Comparison of ENCODE assay signal across 21 cellular contexts in the genomic region with DNA sequence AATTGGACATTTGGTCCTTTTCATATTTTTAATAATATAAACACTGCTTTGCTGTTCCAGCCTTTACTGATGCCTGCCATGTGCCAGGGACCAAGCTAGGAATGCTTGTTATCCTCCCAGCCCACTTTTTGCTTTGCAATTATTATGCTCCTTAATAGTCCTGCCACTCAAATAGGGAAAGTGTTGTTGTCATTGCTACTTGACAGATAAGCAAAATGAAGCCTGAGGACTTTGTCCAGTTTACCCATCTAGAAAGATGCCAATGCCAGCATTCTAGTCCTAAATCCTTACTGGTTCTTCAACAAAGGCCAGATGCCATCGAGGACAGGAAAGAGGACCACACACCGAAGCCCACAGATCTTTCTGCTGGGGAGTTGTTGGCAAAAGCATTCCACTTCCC.
"Had no signal": no experiment of that assay in that cellular context is flagged by ENCODE, and none has a peak within 500 bp of the region (broad histone marks: within the 10 kb centered on the region; RNA-seq: fewer than 3 reads in every experiment).

No MANE protein-coding gene starts in this region.

- H3K27ac Mint-ChIP-seq: naive thymus-derived CD4-positive, alpha-beta T cell; nephron progenitor cell; stimulated activated naive B cell treated with anti-CD40 and anti-IgM and Interleukin-4, amounts not matched to agents 10 μg/mL and 1 μg/mL and 100 μg/mL, for 72 hours; stimulated activated naive CD8-positive, alpha-beta T cell treated with anti-CD3 and anti-CD28 coated beads, Interleukin-15, amount 100 ng/mL, for 72 hours had no signal

- H3K9ac ChIP-seq: parathyroid adenoma had no signal

- H3K9me3 Mint-ChIP-seq: stimulated activated naive B cell treated with anti-CD40 and anti-IgM and Interleukin-4, amounts not matched to agents 10 μg/mL and 1 μg/mL and 100 μg/mL, for 72 hours; stimulated activated naive CD8-positive, alpha-beta T cell treated with anti-CD3 and anti-CD28 coated beads, Interleukin-15, amount 100 ng/mL, for 72 hours had no signal

- H3K27me3 ChIP-seq: colonic mucosa, hepatocyte, sigmoid colon, transverse colon had no signal

- ATAC-seq: naive thymus-derived CD4-positive, alpha-beta T cell; stimulated activated naive B cell treated with anti-CD40 and anti-IgM and Interleukin-4, amounts not matched to agents 10 μg/mL and 1 μg/mL and 100 μg/mL, for 72 hours; stimulated activated naive CD8-positive, alpha-beta T cell treated with anti-CD3 and anti-CD28 coated beads, Interleukin-15, amount 100 ng/mL, for 72 hours had no signal

- DNase-seq: caudate nucleus; dermis blood vessel endothelial cell; kidney; left colon; mesendoderm; naive thymus-derived CD4-positive, alpha-beta T cell; nephron progenitor cell; sigmoid colon; stimulated activated CD4-positive, alpha-beta T cell treated with anti-CD3 and anti-CD28 coated beads, Interleukin-2, amount 100 ng/mL, for 24 hours; stimulated activated CD4-positive, alpha-beta T cell treated with anti-CD3 and anti-CD28 coated beads, Interleukin-4, amount 100 ng/mL, for 4 hours; stimulated activated naive B cell treated with anti-CD40 and anti-IgM and Interleukin-4, amounts not matched to agents 10 μg/mL and 1 μg/mL and 100 μg/mL, for 72 hours; stimulated activated naive CD8-positive, alpha-beta T cell treated with anti-CD3 and anti-CD28 coated beads, Interleukin-15, amount 100 ng/mL, for 72 hours; substantia nigra; transverse colon had no signal

- H3K4me3 Mint-ChIP-seq: naive thymus-derived CD4-positive, alpha-beta T cell; nephron progenitor cell; stimulated activated naive B cell treated with anti-CD40 and anti-IgM and Interleukin-4, amounts not matched to agents 10 μg/mL and 1 μg/mL and 100 μg/mL, for 72 hours; stimulated activated naive CD8-positive, alpha-beta T cell treated with anti-CD3 and anti-CD28 coated beads, Interleukin-15, amount 100 ng/mL, for 72 hours had no signal

- H3K4me3 ChIP-seq: colonic mucosa, hepatocyte, prostate gland, sigmoid colon, skin epidermis, thoracic aorta, transverse colon had no signal

- H3K4me1 ChIP-seq: colonic mucosa, parathyroid adenoma, prostate gland had no signal

- H3K27ac ChIP-seq: colonic mucosa, hepatocyte, parathyroid adenoma, prostate gland, skin epidermis, thoracic aorta had no signal

- H3K9me3 ChIP-seq: colonic mucosa, prostate gland, sigmoid colon, thoracic aorta, transverse colon had no signal

- H2AFZ ChIP-seq: hepatocyte, parathyroid adenoma had no signal

- H3K36me3 Mint-ChIP-seq: naive thymus-derived CD4-positive, alpha-beta T cell; stimulated activated naive B cell treated with anti-CD40 and anti-IgM and Interleukin-4, amounts not matched to agents 10 μg/mL and 1 μg/mL and 100 μg/mL, for 72 hours had no signal

- H3K4me2 ChIP-seq: hepatocyte had no signal

- H3K79me2 ChIP-seq: hepatocyte, parathyroid adenoma had no signal

- H3K27me3 Mint-ChIP-seq: stimulated activated naive CD8-positive, alpha-beta T cell treated with anti-CD3 and anti-CD28 coated beads, Interleukin-15, amount 100 ng/mL, for 72 hours had no signal

- FAIRE-seq: frontal cortex, kidney had no signal

- H3K4me1 Mint-ChIP-seq: naive thymus-derived CD4-positive, alpha-beta T cell; nephron progenitor cell; stimulated activated naive B cell treated with anti-CD40 and anti-IgM and Interleukin-4, amounts not matched to agents 10 μg/mL and 1 μg/mL and 100 μg/mL, for 72 hours; stimulated activated naive CD8-positive, alpha-beta T cell treated with anti-CD3 and anti-CD28 coated beads, Interleukin-15, amount 100 ng/mL, for 72 hours had no signal

- H3K36me3 ChIP-seq: colonic mucosa, prostate gland, sigmoid colon, thoracic aorta, transverse colon had no signal
